32 cellular contexts compared by ENCODE assay signal in the genomic region with DNA sequence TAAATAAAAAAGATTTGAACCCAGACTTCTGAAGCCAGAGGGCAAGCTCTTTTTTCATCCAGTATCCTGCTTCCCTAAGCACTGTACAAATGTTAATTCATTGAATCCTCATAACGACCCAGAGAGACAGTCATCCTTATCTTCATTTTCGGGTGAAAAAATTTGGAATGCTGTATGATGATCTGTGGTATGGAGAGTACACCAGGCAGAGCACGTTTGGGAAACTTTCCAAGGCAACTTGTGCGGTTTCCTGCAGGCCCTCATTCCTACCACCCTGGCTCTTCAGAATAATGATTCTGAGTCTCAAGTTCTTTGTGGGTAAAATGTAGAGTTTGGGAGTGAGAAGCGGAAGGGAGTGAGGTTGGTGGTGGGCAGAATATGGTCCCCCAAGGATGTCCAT.
DNase-seq lines count a peak whose midpoint lies in the region; FAIRE-seq and TF ChIP-seq lines count a peak whose summit lies in the region.
"Had no signal": no experiment of that assay in that cellular context is flagged by ENCODE, and none has a peak within 500 bp of the region (broad histone marks: within the 10 kb centered on the region; RNA-seq: fewer than 3 reads in every experiment).

No MANE protein-coding gene starts in this region.

- H3K79me1 ChIP-seq in mesenchymal stem cell (replicated peaks; ENCODE audit: low read length, poor library complexity, severe bottlenecking): no peaks in the 10 kb centered on the region

- H3K27ac ChIP-seq in astrocyte (ENCODE audit: low read depth, low read length) (no peak overlapping the region), mesenchymal stem cell (ENCODE audit: low read length, poor library complexity, severe bottlenecking) (peak overlapping the region; percentile 29), colonic mucosa (no peak overlapping the region)
- H3K27ac ChIP-seq: BLaER1 treated with 17β-estradiol and CSF1 and Interleukin-3, amounts not matched to agents 10 nM and 100 nM; PC-9; SJSA1 had no signal

- no peak for TF ChIP-seq CTCF in AG10803 (conservative IDR thresholded peaks at IDR 0.05; ENCODE audit: low read length)
- no peak for TF ChIP-seq CTCF in astrocyte (IDR thresholded peaks at IDR 0.05; ENCODE audit: insufficient read depth, low read depth, low read length)
- TF ChIP-seq CTCF in colonic mucosa (IDR thresholded peaks at IDR 0.05): no peak

- no peak overlapping the region for H2BK12ac ChIP-seq in mesenchymal stem cell (ENCODE audit: low read length in 2 of 2)

- H3K9ac ChIP-seq in astrocyte (ENCODE audit: low read length): no peak overlapping the region
- no peak overlapping the region for H3K9ac ChIP-seq in mesenchymal stem cell (ENCODE audit: low read length)
- no peak overlapping the region for H3K9ac ChIP-seq in colonic mucosa (ENCODE audit: low read depth in 2 of 2, low read length in 2 of 2)
- H3K9ac ChIP-seq: BLaER1 treated with 17β-estradiol and CSF1 and Interleukin-3, amounts not matched to agents 10 nM and 100 nM had no signal

- H3K9me3 Mint-ChIP-seq in astrocyte (ENCODE audit: unreplicated experiment): peaks cover 5% of the 10 kb centered on the region
- H3K9me3 Mint-ChIP-seq in activated naive CD4-positive, alpha-beta T cell treated with anti-CD3 and anti-CD28 coated beads, Interleukin-2, amount 10 ng/mL, durations not matched to agents 7 days and 5 days: peaks cover 6% of the 10 kb centered on the region

- H3K4me2 ChIP-seq in astrocyte (ENCODE audit: low read length) (no peak overlapping the region), mesenchymal stem cell (ENCODE audit: low read length, poor library complexity, severe bottlenecking) (no peak overlapping the region)
- H3K4me2 ChIP-seq: BLaER1 treated with 17β-estradiol and CSF1 and Interleukin-3, amounts not matched to agents 10 nM and 100 nM; PC-9 had no signal

- H2BK15ac ChIP-seq in mesenchymal stem cell (ENCODE audit: low read depth, poor library complexity, severe bottlenecking): no peak overlapping the region

- no peak overlapping the region for H2BK120ac ChIP-seq in mesenchymal stem cell (ENCODE audit: low read depth, low read length)

- H3K4me3 ChIP-seq in AG10803 (ENCODE audit: low read length) (no peak overlapping the region), astrocyte (ENCODE audit: insufficient read depth, low read depth, low read length) (no peak overlapping the region), mesenchymal stem cell (ENCODE audit: insufficient read depth in 1 of 2, low read depth in 1 of 2, low read length in 2 of 2) (no peak overlapping the region), colonic mucosa (no peak overlapping the region)
- H3K4me3 ChIP-seq: BLaER1 treated with 17β-estradiol and CSF1 and Interleukin-3, amounts not matched to agents 10 nM and 100 nM; K562; PC-9; SJSA1 had no signal

- H2AFZ ChIP-seq in astrocyte (ENCODE audit: low read depth, low read length): no peak overlapping the region
- no peak overlapping the region for H2AFZ ChIP-seq in mesenchymal stem cell (ENCODE audit: low read depth, low read length)
- H2AFZ ChIP-seq: PC-9 had no signal

- H3K27me3 ChIP-seq in astrocyte (ENCODE audit: insufficient read depth, low read length) (peaks cover 4% of the 10 kb centered on the region), mesenchymal stem cell (ENCODE audit: control insufficient read depth in 1 of 2, insufficient read depth in 1 of 2, low read length in 2 of 2) (peaks cover 5 to 6% of the 10 kb centered on the region in 2 experiments), colonic mucosa (no peaks in the 10 kb centered on the region)
- H3K27me3 ChIP-seq: BLaER1 treated with 17β-estradiol and CSF1 and Interleukin-3, amounts not matched to agents 10 nM and 100 nM; SJSA1 had no signal

- no peak overlapping the region for H3K4ac ChIP-seq in mesenchymal stem cell (ENCODE audit: low read depth in 1 of 2, low read length in 2 of 2)

- H3K79me2 ChIP-seq in astrocyte (ENCODE audit: insufficient read depth, low read length): no peaks in the 10 kb centered on the region

- H3K9me3 ChIP-seq in astrocyte (ENCODE audit: insufficient read depth, low read depth, low read length) (no peaks in the 10 kb centered on the region), mesenchymal stem cell (ENCODE audit: control insufficient read depth, low read length) (no peaks in the 10 kb centered on the region), colonic mucosa (no peaks in the 10 kb centered on the region)
- H3K9me3 ChIP-seq: BLaER1 treated with 17β-estradiol and CSF1 and Interleukin-3, amounts not matched to agents 10 nM and 100 nM; SJSA1 had no signal

- H4K91ac ChIP-seq in mesenchymal stem cell (ENCODE audit: low read length): no peak overlapping the region

- H3K4me1 Mint-ChIP-seq in astrocyte (ENCODE audit: low read depth, unreplicated experiment): peaks cover 29% of the 10 kb centered on the region
- no peaks in the 10 kb centered on the region for H3K4me1 Mint-ChIP-seq in activated naive CD4-positive, alpha-beta T cell treated with anti-CD3 and anti-CD28 coated beads, Interleukin-2, amount 10 ng/mL, durations not matched to agents 7 days and 5 days

- peaks cover 5% of the 10 kb centered on the region for H3K4me1 ChIP-seq in astrocyte (ENCODE audit: insufficient read depth, low read length)
- H3K4me1 ChIP-seq in mesenchymal stem cell (ENCODE audit: control insufficient read depth, insufficient read depth, low read depth, low read length): peaks cover 15% of the 10 kb centered on the region
- no peaks in the 10 kb centered on the region for H3K4me1 ChIP-seq in colonic mucosa
- H3K4me1 ChIP-seq: BLaER1 treated with 17β-estradiol and CSF1 and Interleukin-3, amounts not matched to agents 10 nM and 100 nM had no signal

- no peaks in the 10 kb centered on the region for H4K20me1 ChIP-seq in astrocyte (ENCODE audit: insufficient read depth, low read length)
- H4K20me1 ChIP-seq: BLaER1 treated with 17β-estradiol and CSF1 and Interleukin-3, amounts not matched to agents 10 nM and 100 nM had no signal

- no peak for FAIRE-seq in astrocyte (lab: Jason Lieb, UNC)
- FAIRE-seq: D721Med, GM19239, HepG2, K562 had no signal

- DNase-seq in AG10803 (ENCODE audit: low read depth) (peak; percentile 57), EL (peak; percentile 55), astrocyte (ENCODE audit: low read depth) (peak; percentile 84), mesenchymal stem cell (no peak), mesenteric fat pad (ENCODE audit: low spot score) (no peak), hypothalamus (lab: John Stamatoyannopoulos, UW) (no peak), colonic mucosa (no peak)
- DNase-seq in activated naive CD4-positive, alpha-beta T cell treated with anti-CD3 and anti-CD28 coated beads, Interleukin-2, amount 10 ng/mL, durations not matched to agents 7 days and 5 days: no peak
- DNase-seq: 8988T; ACHN; AML-193; CD4-positive, alpha-beta T cell; H7; Kasumi-1; MV-4-11; NCI-H1105 treated with DMSO at 0.1 percent for 48 hours; NCI-H146; NCI-H1930; NCI-H2107; NCI-H446; NCI-H524 treated with DMSO at 0.1 percent for 48 hours; NCI-H82; NK-92 treated with Interleukin-12 subunit alpha and Interleukin-12 subunit beta, amount 100 ng/mL, for 24 hours; PC-9; Right ventricle myocardium superior; RPMI8226 had no signal

- WGBS in mesenchymal stem cell: 85% methylated on average over 5 of the region's 5 CpGs

- H3K36me3 ChIP-seq in astrocyte (ENCODE audit: insufficient read depth, low read length) (no peaks in the 10 kb centered on the region), mesenchymal stem cell (ENCODE audit: control insufficient read depth in 1 of 2, insufficient read depth in 2 of 2, low read depth in 1 of 2, low read length in 2 of 2) (no peaks in the 10 kb centered on the region), colonic mucosa (no peaks in the 10 kb centered on the region)
- H3K36me3 ChIP-seq: BLaER1 treated with 17β-estradiol and CSF1 and Interleukin-3, amounts not matched to agents 10 nM and 100 nM; SJSA1 had no signal

- H3K27ac Mint-ChIP-seq in astrocyte (ENCODE audit: unreplicated experiment): no peak overlapping the region
- H3K27ac Mint-ChIP-seq in activated naive CD4-positive, alpha-beta T cell treated with anti-CD3 and anti-CD28 coated beads, Interleukin-2, amount 10 ng/mL, durations not matched to agents 7 days and 5 days: no peak overlapping the region
- H3K27ac Mint-ChIP-seq: CD4-positive, alpha-beta T cell had no signal

- H3K14ac ChIP-seq in mesenchymal stem cell (ENCODE audit: low read length in 2 of 2): no peak overlapping the region

- H4K8ac ChIP-seq in mesenchymal stem cell (ENCODE audit: low read length): no peak overlapping the region

- no peak overlapping the region for H3K4me3 Mint-ChIP-seq in astrocyte (ENCODE audit: unreplicated experiment)
- no peak overlapping the region for H3K4me3 Mint-ChIP-seq in activated naive CD4-positive, alpha-beta T cell treated with anti-CD3 and anti-CD28 coated beads, Interleukin-2, amount 10 ng/mL, durations not matched to agents 7 days and 5 days
- H3K4me3 Mint-ChIP-seq: CD4-positive, alpha-beta T cell had no signal

- CTCF ChIA-PET in activated naive CD4-positive, alpha-beta T cell treated with anti-CD3 and anti-CD28 coated beads, Interleukin-2, amount 10 ng/mL, durations not matched to agents 7 days and 5 days (lab: Charles Lee): no interaction called here

- H2BK5ac ChIP-seq in mesenchymal stem cell (ENCODE audit: low read depth, low read length, poor library complexity, severe bottlenecking): no peak overlapping the region

- H3K23ac ChIP-seq in mesenchymal stem cell (ENCODE audit: low read length in 2 of 2): no peak overlapping the region

- intact Hi-C loops in colonic mucosa (cut with DNase I): no loop called here

- H3K18ac ChIP-seq in mesenchymal stem cell (ENCODE audit: low read depth in 1 of 2, low read length in 2 of 2): no peak overlapping the region

- H3K27me3 Mint-ChIP-seq in astrocyte (ENCODE audit: low read depth, unreplicated experiment): peaks cover 8% of the 10 kb centered on the region
- H3K27me3 Mint-ChIP-seq in activated naive CD4-positive, alpha-beta T cell treated with anti-CD3 and anti-CD28 coated beads, Interleukin-2, amount 10 ng/mL, durations not matched to agents 7 days and 5 days: no peaks in the 10 kb centered on the region

- peaks cover 14% of the 10 kb centered on the region for H3K36me3 Mint-ChIP-seq in astrocyte (ENCODE audit: low read depth, unreplicated experiment)
- no peaks in the 10 kb centered on the region for H3K36me3 Mint-ChIP-seq in activated naive CD4-positive, alpha-beta T cell treated with anti-CD3 and anti-CD28 coated beads, Interleukin-2, amount 10 ng/mL, durations not matched to agents 7 days and 5 days

- peak overlapping the region; percentile 16 for H2AK5ac ChIP-seq in mesenchymal stem cell (ENCODE audit: low read length, severe bottlenecking)

Comparison
In these comparisons a context has a peak if more than half of its experiments do, and no peak if none do; other contexts are left out.
1. DNase-seq: peak in AG10803 (single experiment), EL (single experiment) and astrocyte (single experiment); none in mesenchymal stem cell (single experiment), mesenteric fat pad (single experiment), activated naive CD4-positive, alpha-beta T cell treated with anti-CD3 and anti-CD28 coated beads, Interleukin-2, amount 10 ng/mL, durations not matched to agents 7 days and 5 days (single experiment), hypothalamus (0 of 51) and colonic mucosa (single experiment).